15 cellular contexts compared by ENCODE assay signal in genomic region chr10:93254180-93254847, GRCh38.
"Had no signal": no experiment of that assay in that cellular context is flagged by ENCODE, and none has a peak within 500 bp of the region (broad histone marks: within the 10 kb centered on the region; RNA-seq: fewer than 3 reads in every experiment).

No MANE protein-coding gene starts in this region.

- H3K27me3 ChIP-seq: left lung, neutrophil, pancreas, tibial artery had no signal

- H3K9me3 ChIP-seq: heart right ventricle, left lung, neutrophil, pancreas, tibial artery had no signal

- H3K36me3 ChIP-seq: heart right ventricle, left lung, neutrophil, pancreas, tibial artery had no signal

- H3K4me1 ChIP-seq: left lung, pancreas, tibial artery had no signal

- H3K27ac ChIP-seq: heart right ventricle, left lung, neutrophil, pancreas, tibial artery had no signal

- DNase-seq: activated CD4-positive, alpha-beta T cell treated with anti-CD3 and anti-CD28 coated beads, Interleukin-2, amount 50 U/mL, for 4 hours; activated CD8-positive, alpha-beta memory T cell treated with anti-CD3 and anti-CD28 coated beads for 24 hours; activated CD8-positive, alpha-beta memory T cell treated with anti-CD3 and anti-CD28 coated beads, Interleukin-2, amount 50 U/mL, for 4 hours; activated T-cell treated with anti-CD3 and anti-CD28 coated beads, Interleukin-2, amount 50 U/mL, for 24 hours; aorta; heart right ventricle; kidney; left lung; pancreas; right cardiac atrium; stimulated activated CD4-positive, alpha-beta T cell treated with anti-CD3 and anti-CD28 coated beads, Interleukin-12 subunit alpha, Interleukin-12 subunit beta, amount 100 ng/mL, for 4 hours; stimulated activated CD4-positive, alpha-beta T cell treated with anti-CD3 and anti-CD28 coated beads, Interleukin-4, amount 100 ng/mL, for 4 hours; stimulated activated naive CD8-positive, alpha-beta T cell treated with anti-CD3 and anti-CD28 coated beads, Interleukin-15, amount 100 ng/mL, for 72 hours; tibial artery had no signal

- H3K4me3 ChIP-seq: heart right ventricle, left lung, pancreas, tibial artery had no signal
